ENCODE assay signal across 20 cellular contexts in the genomic region with DNA sequence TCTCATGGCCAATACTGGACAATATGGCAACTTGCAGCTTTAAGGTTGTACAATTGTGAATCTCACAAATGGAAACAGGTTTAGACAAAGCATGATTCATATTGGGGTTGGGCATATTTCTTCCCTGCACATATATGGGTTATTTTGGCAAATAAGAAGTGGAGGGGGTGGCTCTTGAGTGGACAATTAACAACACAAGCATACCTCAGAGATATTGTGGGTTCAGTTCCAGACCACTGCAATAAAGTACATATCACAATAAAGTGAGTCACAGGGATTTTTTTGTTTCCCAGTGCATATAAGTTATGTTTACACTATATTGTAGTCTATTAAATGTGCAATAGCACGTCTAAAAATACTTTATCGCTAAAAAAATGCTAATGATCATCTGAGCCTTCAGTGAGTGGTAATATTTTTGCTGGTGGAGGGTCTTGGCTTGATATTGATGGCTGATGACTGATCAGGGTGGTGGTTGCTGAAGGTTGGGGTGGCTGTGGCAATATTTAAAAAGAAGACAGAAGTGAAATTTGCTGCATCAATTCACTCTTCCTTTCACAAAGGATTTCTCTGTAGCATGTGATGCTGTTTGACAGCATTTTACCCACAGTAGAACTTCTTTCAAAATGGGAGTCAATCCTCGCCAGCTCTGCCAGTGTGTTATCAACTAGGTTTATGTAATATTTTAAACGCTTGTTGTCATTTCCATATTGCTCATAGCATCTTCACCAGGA.
"Had no signal": no experiment of that assay in that cellular context is flagged by ENCODE, and none has a peak within 500 bp of the region (broad histone marks: within the 10 kb centered on the region; RNA-seq: fewer than 3 reads in every experiment).

No MANE protein-coding gene starts in this region.

- H3K27ac Mint-ChIP-seq: activated CD4-positive, alpha-beta T cell treated with anti-CD3 and anti-CD28 coated beads for 36 hours; activated naive CD8-positive, alpha-beta T cell treated with anti-CD3 and anti-CD28 coated beads for 36 hours; activated T-helper 1 cell treated with anti-CD3 and anti-CD28 coated beads, Interleukin-12 subunit alpha, Interleukin-12 subunit beta, Interleukin-2, Interleukin-4 antibody, amounts not matched to agents 30 ng/mL and 10 ng/mL and 1 ng/mL, durations not matched to agents 14 hours and 24 hours and 36 hours; progenitor cell of endocrine pancreas; stimulated activated naive CD8-positive, alpha-beta T cell treated with anti-CD3 and anti-CD28 coated beads, Interleukin-15, Interleukin-2, amounts not matched to agents 100 ng/mL and 50 ng/mL, for 24 hours had no signal

- H3K4me3 Mint-ChIP-seq: activated CD4-positive, alpha-beta T cell treated with anti-CD3 and anti-CD28 coated beads for 36 hours; activated naive CD8-positive, alpha-beta T cell treated with anti-CD3 and anti-CD28 coated beads for 36 hours; activated T-helper 1 cell treated with anti-CD3 and anti-CD28 coated beads, Interleukin-12 subunit alpha, Interleukin-12 subunit beta, Interleukin-2, Interleukin-4 antibody, amounts not matched to agents 30 ng/mL and 10 ng/mL and 1 ng/mL, durations not matched to agents 14 hours and 24 hours and 36 hours; central memory CD8-positive, alpha-beta T cell; neural crest cell; stimulated activated naive CD8-positive, alpha-beta T cell treated with anti-CD3 and anti-CD28 coated beads, Interleukin-15, Interleukin-2, amounts not matched to agents 100 ng/mL and 50 ng/mL, for 24 hours had no signal

- H3K4me3 ChIP-seq: body of pancreas, colonic mucosa, gastrocnemius medialis, left lung, transverse colon, uterus had no signal

- H3K4me1 ChIP-seq: body of pancreas, colonic mucosa, gastrocnemius medialis, left lung, transverse colon, uterus had no signal

- H3K9me3 ChIP-seq: body of pancreas, colonic mucosa, gastrocnemius medialis, left lung, transverse colon, uterus had no signal

- H3K27me3 Mint-ChIP-seq: activated CD4-positive, alpha-beta T cell treated with anti-CD3 and anti-CD28 coated beads for 36 hours; activated naive CD8-positive, alpha-beta T cell treated with anti-CD3 and anti-CD28 coated beads for 36 hours; central memory CD8-positive, alpha-beta T cell; progenitor cell of endocrine pancreas; stimulated activated naive CD8-positive, alpha-beta T cell treated with anti-CD3 and anti-CD28 coated beads, Interleukin-15, Interleukin-2, amounts not matched to agents 100 ng/mL and 50 ng/mL, for 24 hours had no signal

- H3K9me3 Mint-ChIP-seq: activated naive CD8-positive, alpha-beta T cell treated with anti-CD3 and anti-CD28 coated beads for 36 hours; activated T-helper 1 cell treated with anti-CD3 and anti-CD28 coated beads, Interleukin-12 subunit alpha, Interleukin-12 subunit beta, Interleukin-2, Interleukin-4 antibody, amounts not matched to agents 30 ng/mL and 10 ng/mL and 1 ng/mL, durations not matched to agents 14 hours and 24 hours and 36 hours; central memory CD8-positive, alpha-beta T cell; stimulated activated naive CD8-positive, alpha-beta T cell treated with anti-CD3 and anti-CD28 coated beads, Interleukin-15, Interleukin-2, amounts not matched to agents 100 ng/mL and 50 ng/mL, for 24 hours had no signal

- H3K36me3 ChIP-seq: colonic mucosa, gastrocnemius medialis, left lung, transverse colon, uterus had no signal

- ATAC-seq: activated CD4-positive, alpha-beta T cell treated with anti-CD3 and anti-CD28 coated beads for 36 hours; body of pancreas; esophagus mucosa; gastrocnemius medialis; left lung had no signal

- FAIRE-seq: kidney, TTC549 had no signal

- H3K27me3 ChIP-seq: body of pancreas, colonic mucosa, gastrocnemius medialis, left lung, transverse colon, uterus had no signal

- DNase-seq: activated CD4-positive, alpha-beta T cell treated with anti-CD3 and anti-CD28 coated beads for 36 hours; activated CD4-positive, alpha-beta T cell treated with anti-CD3 and anti-CD28 coated beads, Interleukin-2, amount 50 U/mL, for 48 hours; activated gamma-delta T cell treated with Interleukin-2 at 50 U/mL for 16 hours; activated naive CD8-positive, alpha-beta T cell treated with anti-CD3 and anti-CD28 coated beads for 36 hours; amygdala; body of pancreas; colonic mucosa; gastrocnemius medialis; kidney; left lung; stimulated activated CD4-positive, alpha-beta T cell treated with anti-CD3 and anti-CD28 coated beads, Interleukin-2, amount 100 ng/mL, for 24 hours; transverse colon; uterus had no signal

- H3K4me1 Mint-ChIP-seq: activated CD4-positive, alpha-beta T cell treated with anti-CD3 and anti-CD28 coated beads for 36 hours; activated naive CD8-positive, alpha-beta T cell treated with anti-CD3 and anti-CD28 coated beads for 36 hours; central memory CD8-positive, alpha-beta T cell; neural crest cell had no signal

- H3K27ac ChIP-seq: body of pancreas, colonic mucosa, gastrocnemius medialis, left lung, transverse colon, uterus had no signal
